In genomic region chr11:111422494-111423249, GRCh38 we compare ENCODE assay signal across 1 cellular context.
TF ChIP-seq lines count a peak whose summit lies in the region.

No MANE protein-coding gene starts in this region.

TF ChIP-seq in WTC11, 78 proteins besides CTCF, POLR2A, EP300 and RAD21 (continued from another document):
- TF ChIP-seq NFE2L1 (CRISPR knock-in tag; IDR thresholded peaks at IDR 0.05) (peak; percentile 52; the same call in 1 of the 2 replicates), HMGXB4 (CRISPR knock-in tag; IDR thresholded peaks at IDR 0.05) (no peak), ZNF396 (CRISPR knock-in tag; IDR thresholded peaks at IDR 0.05; ENCODE audit: borderline replicate concordance) (peak; percentile 49; the same call in 1 of the 2 replicates), E2F4 (CRISPR knock-in tag; IDR thresholded peaks at IDR 0.05; ENCODE audit: borderline replicate concordance, low read depth) (no peak), ERG (CRISPR knock-in tag; IDR thresholded peaks at IDR 0.05) (no peak), STAT6 (CRISPR knock-in tag; conservative IDR thresholded peaks at IDR 0.05; ENCODE audit: low read depth) (no peak)
